7 cellular contexts compared by ENCODE assay signal in the genomic region with DNA sequence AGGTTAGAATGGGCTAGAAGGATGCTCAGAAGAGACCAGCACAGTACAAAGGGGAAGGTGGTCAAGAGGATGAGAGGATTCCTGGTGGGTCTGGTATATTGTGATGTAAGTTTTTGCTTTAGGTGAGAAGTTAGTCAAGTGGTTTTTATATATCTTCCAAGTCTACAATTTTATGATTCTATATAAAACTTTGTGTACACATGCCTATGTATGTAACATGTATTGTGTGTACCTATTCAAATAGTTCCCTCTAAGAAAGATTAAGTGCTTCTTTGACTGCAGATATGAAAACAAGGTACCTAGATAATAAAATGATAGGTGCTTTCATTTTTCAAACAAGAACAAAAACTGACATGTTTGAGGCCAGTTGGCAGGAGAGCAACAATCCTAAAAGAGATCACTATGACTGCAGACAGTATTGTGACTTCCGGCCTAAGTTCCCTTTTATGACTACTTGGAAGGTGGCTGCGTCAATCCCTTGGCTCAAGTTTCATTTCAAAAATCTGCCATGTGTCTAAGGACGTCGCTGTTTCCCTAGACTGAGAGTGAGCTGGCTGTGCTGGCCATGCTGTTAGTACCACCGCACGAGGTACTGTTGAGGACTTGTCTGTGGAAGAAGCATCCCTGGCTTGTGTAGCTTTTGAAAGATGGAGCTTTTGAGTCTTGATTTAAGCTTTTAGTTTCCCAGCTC.
DNase-seq lines count a peak whose midpoint lies in the region; ATAC-seq and TF ChIP-seq lines count a peak whose summit lies in the region.

No MANE protein-coding gene starts in this region.

- ATAC-seq in GM19023 (IDR thresholded peaks at IDR 0.05; ENCODE audit: unreplicated experiment) = peak; percentile 79
- ATAC-seq in HG02973 (IDR thresholded peaks at IDR 0.05; ENCODE audit: unreplicated experiment) = peak; percentile 93
- ATAC-seq in T-helper 17 cell = peak; percentile 59

- H3K4me3 Mint-ChIP-seq in T-helper 17 cell (no peak overlapping the region), HFFc6 (no peak overlapping the region)

- H3K27ac Mint-ChIP-seq in T-helper 17 cell (no peak overlapping the region), HFFc6 (no peak overlapping the region)

- H3K4me1 Mint-ChIP-seq in T-helper 17 cell = peaks cover 2% of the 10 kb centered on the region
- peaks cover 7% of the 10 kb centered on the region for H3K4me1 Mint-ChIP-seq in HFFc6 (ENCODE audit: low read depth)

- H3K9me3 Mint-ChIP-seq in HFFc6 = no peaks in the 10 kb centered on the region

- H3K36me3 Mint-ChIP-seq in T-helper 17 cell (ENCODE audit: low read depth) = no peaks in the 10 kb centered on the region
- H3K36me3 Mint-ChIP-seq in HFFc6 (ENCODE audit: low read depth) = 0 out of 2 replicates have a peak, but pooled peaks cover 5% of the 10 kb centered on the region

- H3K27me3 Mint-ChIP-seq in T-helper 17 cell (peaks cover 16% of the 10 kb centered on the region), HFFc6 (ENCODE audit: insufficient read depth) (no peaks in the 10 kb centered on the region)

- H3K9me3 ChIP-seq in T-helper 17 cell (ENCODE audit: control insufficient read depth, low read length, poor library complexity, severe bottlenecking) = no peaks in the 10 kb centered on the region

- no peak for TF ChIP-seq CTCF in HFFc6 (IDR thresholded peaks at IDR 0.05)

- DNase-seq in T-helper 17 cell (no peak), medulla oblongata (ENCODE audit: extremely low spot score) (peak; percentile 89), superior temporal gyrus (ENCODE audit: extremely low spot score) (no peak), HFFc6 (no peak), NCI-H1694 treated with DMSO at 0.1 percent for 48 hours (lab: John Stamatoyannopoulos, UW) (no peak)
